ENCODE assay signal across 8 cellular contexts in genomic region chr4:2818351-2818939, GRCh38. TPM values are rescaled to one million over a fixed set of nuclear protein-coding genes. Genes with fewer than 3 reads are reported as not detected.
DNase-seq lines count a peak whose midpoint lies in the region; ATAC-seq and TF ChIP-seq lines count a peak whose summit lies in the region.

No MANE protein-coding gene starts in this region.

- no peaks in the 10 kb centered on the region for H3K36me3 Mint-ChIP-seq in IgD-negative memory B cell
- no peaks in the 10 kb centered on the region for H3K36me3 Mint-ChIP-seq in natural killer cell treated with Interleukin-12 subunit alpha and Interleukin-12 subunit beta and Interleukin-15 and Interleukin-18, amount 100 ng/mL, for 72 hours

- peak overlapping the region; percentile 47 for H3K4me3 ChIP-seq in BJ (ENCODE audit: low read depth, low read length)
- peak overlapping the region; percentile 53 for H3K4me3 ChIP-seq in effector memory CD4-positive, alpha-beta T cell (ENCODE audit: insufficient read depth, low read depth, low read length, poor library complexity, severe bottlenecking)

- H3K4me1 Mint-ChIP-seq in IgD-negative memory B cell, result peaks cover 23 to 32% (median 27%) of the 10 kb centered on the region in 3 donors
- peaks cover 44 to 47% of the 10 kb centered on the region in 2 donors for H3K4me1 Mint-ChIP-seq in natural killer cell treated with Interleukin-12 subunit alpha and Interleukin-12 subunit beta and Interleukin-15 and Interleukin-18, amount 100 ng/mL, for 72 hours (ENCODE audit: low read depth in 2 of 2)

- H3K27me3 ChIP-seq in BJ (ENCODE audit: control insufficient read depth, insufficient read depth, low read length), result no peaks in the 10 kb centered on the region
- H3K27me3 ChIP-seq in effector memory CD4-positive, alpha-beta T cell (replicated peaks; ENCODE audit: control insufficient read depth, insufficient read depth, low read length, poor library complexity, severe bottlenecking), result no peaks in the 10 kb centered on the region

- peak in 1 of 2 donors; percentile 3 for ATAC-seq in natural killer cell treated with Interleukin-12 subunit alpha and Interleukin-12 subunit beta and Interleukin-15 and Interleukin-18, amount 100 ng/mL, for 72 hours

- CTCF ChIA-PET in BJ (lab: Yijun Ruan, JAX), result interaction anchor here (0.6 to 1.4 kb wide), 2 partner anchors 36 to 55 kb away, joined by 3 read pairs; no protein-coding TSS in a partner anchor

- peak overlapping the region; percentile 48 for H3K27ac ChIP-seq in effector memory CD4-positive, alpha-beta T cell (ENCODE audit: insufficient read depth, low read length, poor library complexity, severe bottlenecking)

- DNase-seq in BJ (ENCODE audit: low read depth), result no peak
- DNase-seq in effector memory CD4-positive, alpha-beta T cell, result no peak
- no peak for DNase-seq in natural killer cell treated with Interleukin-12 subunit alpha and Interleukin-12 subunit beta and Interleukin-15 and Interleukin-18, amount 100 ng/mL, for 72 hours (ENCODE audit: low spot score)
- no peak for DNase-seq in NOMO-1 (lab: John Stamatoyannopoulos, UW; ENCODE audit: unreplicated experiment in 2 of 2)
- DNase-seq in SKM-1 (lab: John Stamatoyannopoulos, UW; ENCODE audit: unreplicated experiment), result no peak
- no peak for DNase-seq in activated CD4-positive, alpha-beta T cell treated with anti-CD3 and anti-CD28 coated beads, Interleukin-2, amount 50 U/mL, for 48 hours
- DNase-seq in epidermal melanocyte (ENCODE audit: insufficient read length, low spot score), result no peak

- peaks cover 3% of the 10 kb centered on the region for H3K27me3 Mint-ChIP-seq in IgD-negative memory B cell
- no peaks in the 10 kb centered on the region for H3K27me3 Mint-ChIP-seq in natural killer cell treated with Interleukin-12 subunit alpha and Interleukin-12 subunit beta and Interleukin-15 and Interleukin-18, amount 100 ng/mL, for 72 hours

- TF ChIP-seq CTCF in BJ (IDR thresholded peaks at IDR 0.05; ENCODE audit: insufficient read depth, low read depth, low read length), result no peak

- no peaks in the 10 kb centered on the region for H3K9me3 Mint-ChIP-seq in IgD-negative memory B cell
- H3K9me3 Mint-ChIP-seq in natural killer cell treated with Interleukin-12 subunit alpha and Interleukin-12 subunit beta and Interleukin-15 and Interleukin-18, amount 100 ng/mL, for 72 hours, result no peaks in the 10 kb centered on the region

- H3K36me3 ChIP-seq in BJ (ENCODE audit: control insufficient read depth, insufficient read depth, low read length), result peaks cover 22% of the 10 kb centered on the region
- peaks cover 16% of the 10 kb centered on the region for H3K36me3 ChIP-seq in effector memory CD4-positive, alpha-beta T cell (ENCODE audit: control insufficient read depth, insufficient read depth, low read length)

- peaks cover 20% of the 10 kb centered on the region for H3K4me1 ChIP-seq in effector memory CD4-positive, alpha-beta T cell (ENCODE audit: control insufficient read depth, insufficient read depth, low read length, poor library complexity, severe bottlenecking)

- POLR2A ChIA-PET in BJ (lab: Charles Lee), result no interaction called here

- H3K4me3 Mint-ChIP-seq in IgD-negative memory B cell, result peak overlapping the region; percentile 72 to 86 (median 81)
- H3K4me3 Mint-ChIP-seq in natural killer cell treated with Interleukin-12 subunit alpha and Interleukin-12 subunit beta and Interleukin-15 and Interleukin-18, amount 100 ng/mL, for 72 hours, result peak overlapping the region; percentile 67

- H3K9me3 ChIP-seq in effector memory CD4-positive, alpha-beta T cell (ENCODE audit: control insufficient read depth, low read length), result no peaks in the 10 kb centered on the region

- peak overlapping the region in 1 of 3 donors; percentile 59 for H3K27ac Mint-ChIP-seq in IgD-negative memory B cell
- peak overlapping the region; percentile 70 to 84 for H3K27ac Mint-ChIP-seq in natural killer cell treated with Interleukin-12 subunit alpha and Interleukin-12 subunit beta and Interleukin-15 and Interleukin-18, amount 100 ng/mL, for 72 hours

RNA-seq across cellular contexts. Expression of gene ADD1, which starts 25.2 kb away (rescaled TPM):
- polyA plus RNA-seq in BJ (2011; rRNA removed) (96.8 and 140 TPM in 2 replicates), IgD-negative memory B cell (300 TPM)
- polyA minus RNA-seq in BJ (2011; rRNA and poly(A)+ RNA removed), result 70.2 and 91.2 TPM in 2 replicates
- total RNA-seq in natural killer cell treated with Interleukin-12 subunit alpha and Interleukin-12 subunit beta and Interleukin-15 and Interleukin-18, amount 100 ng/mL, for 72 hours, result 100 to 1,000 TPM; 259 to 291 TPM

RNA-seq across cellular contexts. Expression of gene SH3BP2, which starts 25.6 kb away (rescaled TPM):
- 23.9 and 42.2 TPM in 2 replicates for polyA plus RNA-seq in BJ (2011; rRNA removed)
- polyA minus RNA-seq in BJ (2011; rRNA and poly(A)+ RNA removed), result 30.9 and 34.6 TPM in 2 replicates
- 22.7 TPM for polyA plus RNA-seq in IgD-negative memory B cell
- 100 to 1,000 TPM; 121 to 129 TPM for total RNA-seq in natural killer cell treated with Interleukin-12 subunit alpha and Interleukin-12 subunit beta and Interleukin-15 and Interleukin-18, amount 100 ng/mL, for 72 hours
